8 cellular contexts compared by ENCODE assay signal in genomic region chr2:121075006-121075545, GRCh38.
A peak's percentile ranks its signal among the peaks of the same experiment; 100 is the strongest.
DNase-seq lines count a peak whose midpoint lies in the region; TF ChIP-seq lines count a peak whose summit lies in the region.

No MANE protein-coding gene starts in this region.

- WGBS in HUES64, result 4% methylated on average over 13 of the region's 14 CpGs

- POLR2A ChIA-PET in RWPE1 (lab: Yijun Ruan, JAX; ENCODE audit: low non-redundant PET), result interaction anchor here (0.6 to 0.8 kb wide), 4 partner anchors 16 to 482 kb away, joined by 3 to 12 read pairs (median 3); no protein-coding TSS in a partner anchor

- peak; percentile 32 to 64 for DNase-seq in NCI-H2081 (lab: John Stamatoyannopoulos, UW)
- no peak for DNase-seq in NCI-H2081 treated with DMSO at 0.1 percent for 48 hours (lab: John Stamatoyannopoulos, UW)
- DNase-seq in RWPE1 (ENCODE audit: low spot score), result peak; percentile 96
- DNase-seq in epithelial cell of esophagus (ENCODE audit: low read depth), result peak; percentile 90
- peak; percentile 59 for DNase-seq in pons (ENCODE audit: low spot score)
- no peak for DNase-seq in GF-D8 (lab: John Stamatoyannopoulos, UW)
- DNase-seq in effector CD4-positive, alpha-beta T cell, result no peak

- CTCF ChIA-PET in RWPE1 (lab: Yijun Ruan, JAX), result interaction anchor here (0.8 to 3.0 kb wide), 5 partner anchors 13 to 380 kb away, joined by 3 to 13 read pairs (median 3); no protein-coding TSS in a partner anchor

- H3K27ac ChIP-seq in HUES64 (ENCODE audit: low read depth, low read length), result no peak overlapping the region
- H3K27ac ChIP-seq in RWPE1, result peak overlapping the region; percentile 46

- peaks cover 37% of the 10 kb centered on the region for H3K27me3 ChIP-seq in HUES64 (ENCODE audit: insufficient read depth, low read length)

- H3K36me3 ChIP-seq in HUES64 (ENCODE audit: insufficient read depth, low read length), result no peaks in the 10 kb centered on the region

- H3K4me1 ChIP-seq in HUES64 (ENCODE audit: insufficient read depth, low read length), result peaks cover 11% of the 10 kb centered on the region

- H3K9ac ChIP-seq in HUES64 (ENCODE audit: low read depth, low read length), result peak overlapping the region; percentile 61

- no peaks in the 10 kb centered on the region for H3K9me3 ChIP-seq in HUES64 (ENCODE audit: insufficient read depth, low read depth, low read length)

- TF ChIP-seq CTCF in RWPE1 (conservative IDR thresholded peaks at IDR 0.05; ENCODE audit: low read depth) (no peak), epithelial cell of esophagus (IDR thresholded peaks at IDR 0.05; ENCODE audit: insufficient read depth, low read depth, low read length, missing control alignments) (no peak)

- H3K4me3 ChIP-seq in HUES64 (ENCODE audit: low read length) (peak overlapping the region; percentile 46), epithelial cell of esophagus (ENCODE audit: low read length) (no peak overlapping the region)

Comparison
In these comparisons a context has a peak if more than half of its experiments do, and no peak if none do; other contexts are left out.
1. DNase-seq: peak in NCI-H2081 (2 of 2), RWPE1 (single experiment), epithelial cell of esophagus (single experiment) and pons (single experiment); none in NCI-H2081 treated with DMSO at 0.1 percent for 48 hours (single experiment), GF-D8 (single experiment) and effector CD4-positive, alpha-beta T cell (single experiment).